In the genomic region with DNA sequence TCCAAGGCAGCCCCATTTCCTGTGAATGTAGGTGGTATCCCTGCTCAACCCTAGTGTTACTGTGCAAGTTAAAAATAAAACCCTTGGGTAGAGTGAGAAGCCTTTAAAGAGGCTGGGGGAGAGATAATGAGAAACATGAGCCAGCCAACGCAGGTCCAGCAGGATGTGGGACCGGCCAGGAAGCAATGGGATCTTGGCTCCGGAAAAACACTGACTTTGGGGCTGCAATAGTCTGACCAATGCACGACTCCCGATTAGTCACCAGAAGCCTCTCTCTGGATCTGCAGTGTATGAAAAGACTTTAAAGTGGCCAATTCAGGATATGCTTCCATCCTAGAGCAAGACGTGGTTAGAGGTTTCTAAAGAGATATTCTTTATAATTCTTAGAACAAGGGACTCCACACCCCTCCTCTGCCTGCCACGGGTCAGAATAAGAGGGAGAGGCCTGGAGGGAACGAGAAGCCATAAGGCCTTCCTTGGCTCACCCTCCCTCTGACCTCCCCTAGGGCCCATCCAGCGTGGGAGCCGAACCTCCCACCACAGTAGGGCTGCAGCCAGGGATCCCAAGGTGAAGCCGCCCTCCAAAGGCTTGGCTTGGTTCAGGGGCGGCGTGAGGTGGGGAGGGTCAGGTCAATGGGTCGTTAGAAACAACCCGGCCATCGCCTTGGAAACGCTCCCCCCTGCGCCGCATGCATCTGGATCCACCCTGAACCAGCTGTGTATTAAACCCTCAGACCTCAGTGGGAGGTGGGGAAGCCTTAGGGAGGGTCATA, we compare ENCODE assay signal across 13 cellular contexts. TPM values are rescaled to one million over a fixed set of nuclear protein-coding genes. Genes with fewer than 3 reads are reported as not detected.
A peak's percentile ranks its signal among the peaks of the same experiment; 100 is the strongest.
DNase-seq lines count a peak whose midpoint lies in the region; ATAC-seq and TF ChIP-seq lines count a peak whose summit lies in the region.
"Had no signal": no experiment of that assay in that cellular context is flagged by ENCODE, and none has a peak within 500 bp of the region (broad histone marks: within the 10 kb centered on the region; RNA-seq: fewer than 3 reads in every experiment).

No MANE protein-coding gene starts in this region.

- TF ChIP-seq CTCF in tibial artery (IDR thresholded peaks at IDR 0.05) (no peak), CD14-positive monocyte (IDR thresholded peaks at IDR 0.05) (no peak)

- H3K4me1 Mint-ChIP-seq in activated CD8-positive, alpha-beta T cell treated with anti-CD3 and anti-CD28 coated beads, Interleukin-2, amount 10 ng/mL, durations not matched to agents 7 days and 5 days (ENCODE audit: low read depth): no peaks in the 10 kb centered on the region
- no peaks in the 10 kb centered on the region for H3K4me1 Mint-ChIP-seq in CD14-positive monocyte
- H3K4me1 Mint-ChIP-seq: memory B cell had no signal

- H3K27ac ChIP-seq in tibial artery: peak overlapping the region; percentile 31 to 55
- H3K27ac ChIP-seq: epithelial cell of prostate had no signal

- H3K4me3 Mint-ChIP-seq in activated CD8-positive, alpha-beta T cell treated with anti-CD3 and anti-CD28 coated beads, Interleukin-2, amount 10 ng/mL, durations not matched to agents 7 days and 5 days: no peak overlapping the region
- H3K4me3 Mint-ChIP-seq in CD14-positive monocyte: no peak overlapping the region
- H3K4me3 Mint-ChIP-seq: memory B cell had no signal

- ATAC-seq in activated CD8-positive, alpha-beta T cell treated with anti-CD3 and anti-CD28 coated beads, Interleukin-2, amount 10 ng/mL, durations not matched to agents 7 days and 5 days: no peak
- no peak for ATAC-seq in HG03521 (IDR thresholded peaks at IDR 0.05; ENCODE audit: unreplicated experiment)

- H3K27me3 ChIP-seq in tibial artery: no peaks in the 10 kb centered on the region

- H3K27me3 Mint-ChIP-seq in activated CD8-positive, alpha-beta T cell treated with anti-CD3 and anti-CD28 coated beads, Interleukin-2, amount 10 ng/mL, durations not matched to agents 7 days and 5 days (ENCODE audit: low read depth): peaks cover 3% of the 10 kb centered on the region
- peaks cover 3 to 7% (median 4%) of the 10 kb centered on the region in 3 donors for H3K27me3 Mint-ChIP-seq in CD14-positive monocyte (ENCODE audit: low read depth in 3 of 3)

- no peak overlapping the region for H3K4me3 ChIP-seq in tibial artery
- H3K4me3 ChIP-seq: stomach had no signal

- no peak overlapping the region for H3K27ac Mint-ChIP-seq in activated CD8-positive, alpha-beta T cell treated with anti-CD3 and anti-CD28 coated beads, Interleukin-2, amount 10 ng/mL, durations not matched to agents 7 days and 5 days
- no peak overlapping the region for H3K27ac Mint-ChIP-seq in CD14-positive monocyte
- H3K27ac Mint-ChIP-seq: memory B cell had no signal

- DNase-seq in NCI-H226 (peak; percentile 73), dedifferentiated amniotic fluid mesenchymal stem cell (ENCODE audit: extremely low spot score) (peak; percentile 49), kidney tubule cell (ENCODE audit: low spot score) (peak; percentile 53), tibial artery (no peak), NCI-H2107 treated with DMSO at 0.1 percent for 48 hours (lab: John Stamatoyannopoulos, UW; ENCODE audit: unreplicated experiment) (no peak), CD14-positive monocyte (ENCODE audit: low spot score) (no peak)
- DNase-seq in activated CD8-positive, alpha-beta T cell treated with anti-CD3 and anti-CD28 coated beads, Interleukin-2, amount 10 ng/mL, durations not matched to agents 7 days and 5 days: no peak
- DNase-seq: activated CD4-positive, CD25-positive, alpha-beta regulatory T cell treated with anti-CD3 and anti-CD28 coated beads, Interleukin-2, amount 50 U/mL, for 72 hours; NCI-H2029; stomach had no signal

- intact Hi-C loops in tibial artery (cut with DNase I; ENCODE audit: low total_unique reads): no loop called here
- intact Hi-C loops in CD14-positive monocyte (cut with micrococcal nuclease): no loop called here

- H3K4me1 ChIP-seq in tibial artery: peaks cover 0 to 22% (median 8%) of the 10 kb centered on the region in 4 donors

- H3K36me3 ChIP-seq in tibial artery: no peaks in the 10 kb centered on the region
- H3K36me3 ChIP-seq: stomach had no signal

- no peaks in the 10 kb centered on the region for H3K9me3 ChIP-seq in tibial artery
- H3K9me3 ChIP-seq: stomach had no signal

- POLR2A ChIA-PET in activated CD8-positive, alpha-beta T cell treated with anti-CD3 and anti-CD28 coated beads, Interleukin-2, amount 10 ng/mL, durations not matched to agents 7 days and 5 days (lab: Charles Lee): no interaction called here

- no peaks in the 10 kb centered on the region for H3K36me3 Mint-ChIP-seq in activated CD8-positive, alpha-beta T cell treated with anti-CD3 and anti-CD28 coated beads, Interleukin-2, amount 10 ng/mL, durations not matched to agents 7 days and 5 days (ENCODE audit: low read depth)
- H3K36me3 Mint-ChIP-seq in CD14-positive monocyte: no peaks in the 10 kb centered on the region

- CTCF ChIA-PET in activated CD8-positive, alpha-beta T cell treated with anti-CD3 and anti-CD28 coated beads, Interleukin-2, amount 10 ng/mL, durations not matched to agents 7 days and 5 days (lab: Charles Lee): interaction anchor here (1.9 kb wide), 1 partner anchor 20 kb away, joined by 6 read pairs; no protein-coding TSS in a partner anchor

- H3K9me3 Mint-ChIP-seq in activated CD8-positive, alpha-beta T cell treated with anti-CD3 and anti-CD28 coated beads, Interleukin-2, amount 10 ng/mL, durations not matched to agents 7 days and 5 days (ENCODE audit: insufficient read depth): no peaks in the 10 kb centered on the region
- peaks cover 0 to 3% (median 0%) of the 10 kb centered on the region in 7 donors for H3K9me3 Mint-ChIP-seq in CD14-positive monocyte

RNA-seq across cellular contexts. Expression of a gene that starts 11.3 kb away (rescaled TPM):
- total RNA-seq in activated CD8-positive, alpha-beta T cell treated with anti-CD3 and anti-CD28 coated beads, Interleukin-2, amount 10 ng/mL, durations not matched to agents 7 days and 5 days: not detected
- polyA plus RNA-seq in CD14-positive monocyte: not detected

Comparison
In these comparisons a context has a peak if more than half of its experiments do, and no peak if none do; other contexts are left out.
1. DNase-seq: peak in NCI-H226 (single experiment), dedifferentiated amniotic fluid mesenchymal stem cell (single experiment) and kidney tubule cell (single experiment); none in tibial artery (0 of 2), activated CD8-positive, alpha-beta T cell treated with anti-CD3 and anti-CD28 coated beads, Interleukin-2, amount 10 ng/mL, durations not matched to agents 7 days and 5 days (single experiment), NCI-H2107 treated with DMSO at 0.1 percent for 48 hours (single experiment) and CD14-positive monocyte (single experiment).